Comparison of ENCODE assay signal across 19 cellular contexts in the genomic region with DNA sequence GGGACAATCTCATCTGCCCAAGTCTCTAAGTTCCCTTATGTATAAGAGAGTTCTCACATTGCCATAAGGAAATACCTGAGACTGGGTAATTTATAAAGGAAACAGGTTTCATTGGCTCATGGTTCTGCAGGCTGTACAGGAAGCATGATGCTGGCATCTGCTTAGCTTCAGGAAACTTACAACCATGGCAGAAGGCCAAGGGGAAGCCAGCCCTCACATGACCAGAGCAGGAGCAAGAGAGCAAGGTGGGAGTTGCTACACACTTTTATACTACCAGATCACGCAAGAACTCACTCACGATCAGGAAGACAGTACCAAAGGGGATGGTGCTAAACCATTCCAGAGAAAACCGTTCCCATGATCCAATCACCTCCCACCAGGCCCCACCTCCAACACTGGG.
A peak's percentile ranks its signal among the peaks of the same experiment; 100 is the strongest.
DNase-seq lines count a peak whose midpoint lies in the region; TF ChIP-seq lines count a peak whose summit lies in the region.
"Had no signal": no experiment of that assay in that cellular context is flagged by ENCODE, and none has a peak within 500 bp of the region (broad histone marks: within the 10 kb centered on the region; RNA-seq: fewer than 3 reads in every experiment).

No MANE protein-coding gene starts in this region.

- H3K36me3 ChIP-seq in A673 (ENCODE audit: insufficient read depth, low read length, poor library complexity, severe bottlenecking) = peaks cover 2% of the 10 kb centered on the region
- H3K36me3 ChIP-seq: BE2C had no signal

- no peak overlapping the region for H3K4me3 ChIP-seq in Jurkat, Clone E6-1 (ENCODE audit: low read length)
- H3K4me3 ChIP-seq in fibroblast of pulmonary artery (replicated peaks; ENCODE audit: low read depth, low read length) (no peak overlapping the region), A673 (ENCODE audit: low read depth, low read length, poor library complexity, severe bottlenecking) (no peak overlapping the region)
- H3K4me3 ChIP-seq: GM12878, GM23338 had no signal

- H3K27ac ChIP-seq in A673 (ENCODE audit: low read depth, low read length, poor library complexity, severe bottlenecking) = no peak overlapping the region

- H3K9me3 ChIP-seq in A673 (ENCODE audit: low read depth, low read length, poor library complexity, severe bottlenecking) = no peaks in the 10 kb centered on the region
- H3K9me3 ChIP-seq: BE2C had no signal

- no peaks in the 10 kb centered on the region for H3K4me1 ChIP-seq in A673 (ENCODE audit: insufficient read depth, low read length, poor library complexity, severe bottlenecking)
- H3K4me1 ChIP-seq: BE2C had no signal

- no peak for TF ChIP-seq CTCF in fibroblast of pulmonary artery (IDR thresholded peaks at IDR 0.05; ENCODE audit: low read length, missing control alignments)
- no peak for TF ChIP-seq CTCF in A673 (conservative IDR thresholded peaks at IDR 0.05; ENCODE audit: low read depth, low read length)

- intact Hi-C loops in A673 (cut with micrococcal nuclease; ENCODE audit: unreplicated experiment) = no loop called here

- CTCF ChIA-PET in A673 (lab: Charles Lee) = no interaction called here

- DNase-seq in Jurkat, Clone E6-1 (ENCODE audit: low read depth, low spot score) = peak; percentile 12
- DNase-seq in amniotic epithelial cell (ENCODE audit: low read depth) (peak; percentile 11), fibroblast of pulmonary artery (ENCODE audit: low read depth) (peak; percentile 16), anterior cingulate cortex (lab: John Stamatoyannopoulos, UW) (no peak), T1000 (lab: John Stamatoyannopoulos, UW) (no peak), A673 (ENCODE audit: low spot score) (no peak)
- no peak for DNase-seq in stimulated activated CD4-positive, alpha-beta T cell treated with anti-CD3 and anti-CD28 coated beads, Interleukin-15, amount 100 ng/mL, for 24 hours
- DNase-seq: ACHN; BE2C; C1 segment of cervical spinal cord; CD4-positive, CD25-positive, alpha-beta regulatory T cell; CD8-positive, alpha-beta memory T cell; COR-L47; DMS 273 treated with DMSO at 0.1 percent for 48 hours; DMS53; DND-41; EL had no signal

- no TSS peak for BruUV-seq in A673 (replicated peaks; lab: Mats Ljungman, UMichigan)

- no peaks in the 10 kb centered on the region for H3K27me3 ChIP-seq in A673 (replicated peaks; ENCODE audit: insufficient read depth, low read depth, low read length, poor library complexity)
- H3K27me3 ChIP-seq: BE2C had no signal

- POLR2A ChIA-PET in A673 (lab: Charles Lee; ENCODE audit: low non-redundant PET) = no interaction called here

Comparison
In these comparisons a context has a peak if more than half of its experiments do, and no peak if none do; other contexts are left out.
1. DNase-seq: peak in Jurkat, Clone E6-1 (single experiment), amniotic epithelial cell (single experiment) and fibroblast of pulmonary artery (single experiment); none in anterior cingulate cortex (0 of 58), T1000 (single experiment), A673 (single experiment) and stimulated activated CD4-positive, alpha-beta T cell treated with anti-CD3 and anti-CD28 coated beads, Interleukin-15, amount 100 ng/mL, for 24 hours (single experiment).